8 cellular contexts compared by ENCODE assay signal in the genomic region with DNA sequence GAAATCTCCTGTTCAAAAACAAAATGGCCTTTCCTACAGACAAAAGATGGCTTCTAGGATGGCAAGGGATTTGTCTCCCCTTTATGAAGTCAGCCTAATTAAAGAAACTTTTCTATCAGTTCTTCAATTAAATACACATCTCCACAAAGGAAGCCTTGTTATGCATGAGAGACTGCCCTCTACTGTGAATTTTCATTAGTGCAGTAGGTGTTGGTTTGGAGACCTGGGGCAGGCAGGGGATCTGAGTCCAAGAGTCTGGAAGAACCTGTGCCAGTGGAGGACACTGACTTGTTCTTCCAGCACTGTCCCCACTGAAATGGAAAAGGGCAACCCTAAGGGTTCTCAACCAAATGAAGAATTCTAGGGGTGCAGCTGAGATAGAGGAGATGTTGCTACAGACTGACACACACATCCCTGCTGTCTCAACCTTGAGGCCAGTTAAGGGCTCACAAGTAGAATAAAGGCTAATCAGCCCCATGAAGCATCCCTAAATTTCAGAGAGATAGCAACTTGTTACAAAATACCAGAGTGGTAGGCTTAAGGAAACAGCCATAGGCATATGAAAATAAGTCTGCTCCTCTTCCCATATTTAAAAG.
DNase-seq lines count a peak whose midpoint lies in the region; ATAC-seq and TF ChIP-seq lines count a peak whose summit lies in the region.

No MANE protein-coding gene starts in this region.

- no peaks in the 10 kb centered on the region for H3K9me2 ChIP-seq in PC-3 (replicated peaks; ENCODE audit: low read length)

- peak; percentile 21 for DNase-seq in activated CD4-positive, alpha-beta T cell treated with anti-CD3 and anti-CD28 coated beads, Interleukin-2, amount 10 ng/mL, durations not matched to agents 7 days and 5 days
- DNase-seq in activated CD4-positive, alpha-beta T cell treated with anti-CD3 and anti-CD28 coated beads for 4 hours, result no peak
- DNase-seq in PC-3 (peak; percentile 62), epithelial cell of proximal tubule (ENCODE audit: low read depth) (no peak), mucosa of gallbladder (ENCODE audit: low spot score) (peak; percentile 53), NCI-H1930 (lab: John Stamatoyannopoulos, UW) (no peak), occipital lobe (lab: John Stamatoyannopoulos, UW) (no peak)

- POLR2A ChIA-PET in activated CD4-positive, alpha-beta T cell treated with anti-CD3 and anti-CD28 coated beads, Interleukin-2, amount 10 ng/mL, durations not matched to agents 7 days and 5 days (lab: Charles Lee), result no interaction called here
- POLR2A ChIA-PET in PC-3 (lab: Charles Lee; ENCODE audit: unreplicated experiment), result no interaction called here

- H2AFZ ChIP-seq in PC-3 (ENCODE audit: low read length), result no peak overlapping the region

- no peaks in the 10 kb centered on the region for H3K9me3 Mint-ChIP-seq in activated CD4-positive, alpha-beta T cell treated with anti-CD3 and anti-CD28 coated beads, Interleukin-2, amount 10 ng/mL, durations not matched to agents 7 days and 5 days

- no peak overlapping the region for H3K4me3 Mint-ChIP-seq in activated CD4-positive, alpha-beta T cell treated with anti-CD3 and anti-CD28 coated beads, Interleukin-2, amount 10 ng/mL, durations not matched to agents 7 days and 5 days

- no peaks in the 10 kb centered on the region for H3K79me2 ChIP-seq in PC-3 (ENCODE audit: low read length)

- H3K27me3 ChIP-seq in PC-3 (ENCODE audit: low read length), result no peaks in the 10 kb centered on the region

- H3K4me2 ChIP-seq in PC-3 (ENCODE audit: low read length), result no peak overlapping the region

- no peaks in the 10 kb centered on the region for H3K4me1 Mint-ChIP-seq in activated CD4-positive, alpha-beta T cell treated with anti-CD3 and anti-CD28 coated beads, Interleukin-2, amount 10 ng/mL, durations not matched to agents 7 days and 5 days

- no peak overlapping the region for H3K27ac Mint-ChIP-seq in activated CD4-positive, alpha-beta T cell treated with anti-CD3 and anti-CD28 coated beads, Interleukin-2, amount 10 ng/mL, durations not matched to agents 7 days and 5 days

- no peaks in the 10 kb centered on the region for H3K4me1 ChIP-seq in PC-3 (ENCODE audit: insufficient read depth, low read length)

- H3K36me3 Mint-ChIP-seq in activated CD4-positive, alpha-beta T cell treated with anti-CD3 and anti-CD28 coated beads, Interleukin-2, amount 10 ng/mL, durations not matched to agents 7 days and 5 days (ENCODE audit: low read depth), result no peaks in the 10 kb centered on the region

- H4K20me1 ChIP-seq in PC-3 (ENCODE audit: low read length), result no peaks in the 10 kb centered on the region

- no peaks in the 10 kb centered on the region for H3K9me3 ChIP-seq in PC-3 (ENCODE audit: low read length)

- no peaks in the 10 kb centered on the region for H3K27me3 Mint-ChIP-seq in activated CD4-positive, alpha-beta T cell treated with anti-CD3 and anti-CD28 coated beads, Interleukin-2, amount 10 ng/mL, durations not matched to agents 7 days and 5 days

- TF ChIP-seq CTCF in PC-3 (conservative IDR thresholded peaks at IDR 0.05; ENCODE audit: low read depth, low read length) (peak; percentile 72), epithelial cell of proximal tubule (conservative IDR thresholded peaks at IDR 0.05; ENCODE audit: low read depth, low read length) (peak; percentile 88)

- BruUV-seq in PC-3 (replicated peaks; lab: Mats Ljungman, UMichigan), result no TSS peak

- no peaks in the 10 kb centered on the region for H3F3A ChIP-seq in PC-3 (ENCODE audit: low read length, unreplicated experiment)

- ATAC-seq in HG03159 (IDR thresholded peaks at IDR 0.05; ENCODE audit: unreplicated experiment) (peak; percentile 64), PC-3 (peak; percentile 71; the same call in 1 of the 2 replicates)

- no peak overlapping the region for H3K9ac ChIP-seq in PC-3 (ENCODE audit: low read length)

- intact Hi-C loops in PC-3 (cut with micrococcal nuclease), result loop anchor here (1.0 to 10.0 kb wide), 6 partner anchors 57 to 369 kb away; no protein-coding TSS in a partner anchor

- no peaks in the 10 kb centered on the region for H3K36me3 ChIP-seq in PC-3 (ENCODE audit: low read depth, low read length)

- H3K4me3 ChIP-seq in PC-3 (ENCODE audit: low read length) (no peak overlapping the region), epithelial cell of proximal tubule (ENCODE audit: low read depth, low read length) (no peak overlapping the region)

- CTCF ChIA-PET in activated CD4-positive, alpha-beta T cell treated with anti-CD3 and anti-CD28 coated beads, Interleukin-2, amount 10 ng/mL, durations not matched to agents 7 days and 5 days (lab: Charles Lee), result no interaction called here
- CTCF ChIA-PET in PC-3 (lab: Charles Lee), result no interaction called here

- H3K27ac ChIP-seq in PC-3 (ENCODE audit: low read length), result no peak overlapping the region

Comparison
In these comparisons a context has a peak if more than half of its experiments do, and no peak if none do; other contexts are left out.
1. DNase-seq: peak in activated CD4-positive, alpha-beta T cell treated with anti-CD3 and anti-CD28 coated beads, Interleukin-2, amount 10 ng/mL, durations not matched to agents 7 days and 5 days (single experiment), PC-3 (single experiment) and mucosa of gallbladder (single experiment); none in activated CD4-positive, alpha-beta T cell treated with anti-CD3 and anti-CD28 coated beads for 4 hours (0 of 2), epithelial cell of proximal tubule (single experiment), NCI-H1930 (0 of 2) and occipital lobe (single experiment).